Comparison of ENCODE assay signal across 12 cellular contexts in genomic region chr4:151690164-151690856, GRCh38.
DNase-seq lines count a peak whose midpoint lies in the region; ATAC-seq and TF ChIP-seq lines count a peak whose summit lies in the region.
"Had no signal": no experiment of that assay in that cellular context is flagged by ENCODE, and none has a peak within 500 bp of the region (broad histone marks: within the 10 kb centered on the region; RNA-seq: fewer than 3 reads in every experiment).

No MANE protein-coding gene starts in this region.

- TF ChIP-seq POLR2A in gastroesophageal sphincter (IDR thresholded peaks at IDR 0.05), result no peak

- no peaks in the 10 kb centered on the region for H3K36me3 Mint-ChIP-seq in WTC11
- peaks cover 21 to 29% of the 10 kb centered on the region in 2 donors for H3K36me3 Mint-ChIP-seq in CD4-positive, alpha-beta memory T cell

- H3K4me3 Mint-ChIP-seq in WTC11, result no peak overlapping the region
- H3K4me3 Mint-ChIP-seq in CD4-positive, alpha-beta memory T cell, result no peak overlapping the region
- H3K4me3 Mint-ChIP-seq: stimulated activated memory B cell treated with anti-CD40 and anti-IgM and Interleukin-4, amounts not matched to agents 10 μg/mL and 1 μg/mL and 100 μg/mL, for 72 hours had no signal

- H3K4me1 ChIP-seq in gastroesophageal sphincter, result peaks cover 0 to 64% (median 28%) of the 10 kb centered on the region in 3 donors
- H3K4me1 ChIP-seq in skeletal muscle satellite cell (ENCODE audit: control insufficient read depth, insufficient read depth, low read length), result peaks cover 53% of the 10 kb centered on the region
- H3K4me1 ChIP-seq in upper lobe of right lung, result peaks cover 21% of the 10 kb centered on the region
- no peaks in the 10 kb centered on the region for H3K4me1 ChIP-seq in CD4-positive, alpha-beta memory T cell (ENCODE audit: insufficient read depth, low read length)

- TF ChIP-seq EP300 in gastroesophageal sphincter (IDR thresholded peaks at IDR 0.05), result no peak

- H3K27ac ChIP-seq in gastroesophageal sphincter (peak overlapping the region in 3 of 4 donors; percentile 57 to 73 (median 61)), upper lobe of right lung (no peak overlapping the region)
- no peak overlapping the region for H3K27ac ChIP-seq in CD4-positive, alpha-beta memory T cell (ENCODE audit: low read depth, low read length)

- 0 to 28% methylated on average over 3 to 4 of the region's 4 CpGs for WGBS in gastroesophageal sphincter (ENCODE audit: low coverage in 1 of 2), 2 donors

- no peak for ATAC-seq in WTC11
- ATAC-seq in gastroesophageal sphincter, result peak; percentile 8
- no peak for ATAC-seq in upper lobe of right lung
- ATAC-seq: stimulated activated memory B cell treated with anti-CD40 and anti-IgM and Interleukin-4, amounts not matched to agents 10 μg/mL and 1 μg/mL and 100 μg/mL, for 72 hours had no signal

- no peaks in the 10 kb centered on the region for H3K36me3 ChIP-seq in gastroesophageal sphincter
- no peaks in the 10 kb centered on the region for H3K36me3 ChIP-seq in skeletal muscle satellite cell (ENCODE audit: insufficient read depth, low read length)
- H3K36me3 ChIP-seq in upper lobe of right lung, result no peaks in the 10 kb centered on the region
- H3K36me3 ChIP-seq in CD4-positive, alpha-beta memory T cell (ENCODE audit: insufficient read depth, low read length), result no peaks in the 10 kb centered on the region

- H3K9ac ChIP-seq in skeletal muscle satellite cell (ENCODE audit: low read depth, low read length), result peak overlapping the region; percentile 12

- H3K4me1 Mint-ChIP-seq in WTC11, result peaks cover 20% of the 10 kb centered on the region
- H3K4me1 Mint-ChIP-seq in CD4-positive, alpha-beta memory T cell, result no peaks in the 10 kb centered on the region
- H3K4me1 Mint-ChIP-seq: stimulated activated memory B cell treated with anti-CD40 and anti-IgM and Interleukin-4, amounts not matched to agents 10 μg/mL and 1 μg/mL and 100 μg/mL, for 72 hours had no signal

- no peaks in the 10 kb centered on the region for H3K9me3 Mint-ChIP-seq in WTC11
- no peaks in the 10 kb centered on the region for H3K9me3 Mint-ChIP-seq in CD4-positive, alpha-beta memory T cell
- H3K9me3 Mint-ChIP-seq: stimulated activated memory B cell treated with anti-CD40 and anti-IgM and Interleukin-4, amounts not matched to agents 10 μg/mL and 1 μg/mL and 100 μg/mL, for 72 hours had no signal

- CTCF ChIA-PET in WTC11 (lab: Charles Lee), result interaction anchor here (1.0 kb wide), 1 partner anchor 573 kb away, joined by 3 read pairs; no protein-coding TSS in a partner anchor
- CTCF ChIA-PET in CD4-positive, alpha-beta memory T cell (lab: Charles Lee; ENCODE audit: partially characterized antibody), result no interaction called here

- H3K4me2 ChIP-seq in skeletal muscle satellite cell (ENCODE audit: low read length), result peak overlapping the region; percentile 21

- no peaks in the 10 kb centered on the region for H3K9me3 ChIP-seq in gastroesophageal sphincter
- no peaks in the 10 kb centered on the region for H3K9me3 ChIP-seq in skeletal muscle satellite cell (replicated peaks; ENCODE audit: low read length)
- no peaks in the 10 kb centered on the region for H3K9me3 ChIP-seq in upper lobe of right lung
- H3K9me3 ChIP-seq in CD4-positive, alpha-beta memory T cell (ENCODE audit: control insufficient read depth in 1 of 2, low read length in 2 of 2), result no peaks in the 10 kb centered on the region

- intact Hi-C loops in upper lobe of right lung (cut with DNase I), result no loop called here
- intact Hi-C loops in CD4-positive, alpha-beta memory T cell (cut with micrococcal nuclease), result no loop called here

- no peaks in the 10 kb centered on the region for H3K27me3 Mint-ChIP-seq in WTC11 (ENCODE audit: low read depth)
- no peaks in the 10 kb centered on the region for H3K27me3 Mint-ChIP-seq in CD4-positive, alpha-beta memory T cell
- H3K27me3 Mint-ChIP-seq: stimulated activated memory B cell treated with anti-CD40 and anti-IgM and Interleukin-4, amounts not matched to agents 10 μg/mL and 1 μg/mL and 100 μg/mL, for 72 hours had no signal

- H3K27ac Mint-ChIP-seq in WTC11, result peak overlapping the region; percentile 36; the same call in 1 of the 2 replicates
- no peak overlapping the region for H3K27ac Mint-ChIP-seq in CD4-positive, alpha-beta memory T cell
- H3K27ac Mint-ChIP-seq: stimulated activated memory B cell treated with anti-CD40 and anti-IgM and Interleukin-4, amounts not matched to agents 10 μg/mL and 1 μg/mL and 100 μg/mL, for 72 hours had no signal

- POLR2A ChIA-PET in WTC11 (lab: Charles Lee), result interaction anchor here (0.5 kb wide), 1 partner anchor 175 kb away, joined by 9 read pairs; no protein-coding TSS in a partner anchor
- POLR2A ChIA-PET in CD4-positive, alpha-beta memory T cell (lab: Charles Lee; ENCODE audit: partially characterized antibody), result no interaction called here

- DNase-seq in GM04503 (ENCODE audit: low read depth), result peak; percentile 39
- DNase-seq in WTC11 (ENCODE audit: low spot score), result no peak
- DNase-seq in Kasumi-1 (lab: John Stamatoyannopoulos, UW), result no peak
- no peak for DNase-seq in upper lobe of right lung
- no peak for DNase-seq in stimulated activated CD4-positive, alpha-beta T cell treated with anti-CD3 and anti-CD28 coated beads, Interleukin-4, amount 100 ng/mL, for 24 hours
- DNase-seq in CD4-positive, alpha-beta memory T cell, result no peak
- DNase-seq: Calu3, NCI-H1092, T-helper 2 cell had no signal

- TF ChIP-seq CTCF in WTC11 (IDR thresholded peaks at IDR 0.05) (no peak), gastroesophageal sphincter (IDR thresholded peaks at IDR 0.05) (no peak), upper lobe of right lung (IDR thresholded peaks at IDR 0.05) (no peak)

- H3K27me3 ChIP-seq in gastroesophageal sphincter, result no peaks in the 10 kb centered on the region
- no peaks in the 10 kb centered on the region for H3K27me3 ChIP-seq in skeletal muscle satellite cell (ENCODE audit: control insufficient read depth, insufficient read depth, low read length)
- no peaks in the 10 kb centered on the region for H3K27me3 ChIP-seq in upper lobe of right lung
- no peaks in the 10 kb centered on the region for H3K27me3 ChIP-seq in CD4-positive, alpha-beta memory T cell (ENCODE audit: insufficient read depth, low read length)

- H3K4me3 ChIP-seq in gastroesophageal sphincter, result no peak overlapping the region
- H3K4me3 ChIP-seq in skeletal muscle satellite cell (ENCODE audit: low read length), result no peak overlapping the region
- H3K4me3 ChIP-seq in upper lobe of right lung, result no peak overlapping the region
- H3K4me3 ChIP-seq in CD4-positive, alpha-beta memory T cell (ENCODE audit: low read length in 2 of 2), result no peak overlapping the region

TF ChIP-seq in WTC11, 78 proteins besides CTCF, POLR2A, EP300 and RAD21:
- TF ChIP-seq TCF7 (CRISPR knock-in tag; IDR thresholded peaks at IDR 0.05; ENCODE audit: low read depth) (no peak), HMGXB4 (CRISPR knock-in tag; IDR thresholded peaks at IDR 0.05) (no peak), NR1H2 (CRISPR knock-in tag; IDR thresholded peaks at IDR 0.05) (no peak), SOX15 (CRISPR knock-in tag; IDR thresholded peaks at IDR 0.05) (no peak), NR2C2 (CRISPR knock-in tag; IDR thresholded peaks at IDR 0.05) (no peak)

Comparison
In these comparisons a context has a peak if more than half of its experiments do, and no peak if none do; other contexts are left out.
1. H3K27ac ChIP-seq: peak in gastroesophageal sphincter (3 of 4); none in upper lobe of right lung (single experiment) and CD4-positive, alpha-beta memory T cell (single experiment).